12 cellular contexts compared by ENCODE assay signal in the genomic region with DNA sequence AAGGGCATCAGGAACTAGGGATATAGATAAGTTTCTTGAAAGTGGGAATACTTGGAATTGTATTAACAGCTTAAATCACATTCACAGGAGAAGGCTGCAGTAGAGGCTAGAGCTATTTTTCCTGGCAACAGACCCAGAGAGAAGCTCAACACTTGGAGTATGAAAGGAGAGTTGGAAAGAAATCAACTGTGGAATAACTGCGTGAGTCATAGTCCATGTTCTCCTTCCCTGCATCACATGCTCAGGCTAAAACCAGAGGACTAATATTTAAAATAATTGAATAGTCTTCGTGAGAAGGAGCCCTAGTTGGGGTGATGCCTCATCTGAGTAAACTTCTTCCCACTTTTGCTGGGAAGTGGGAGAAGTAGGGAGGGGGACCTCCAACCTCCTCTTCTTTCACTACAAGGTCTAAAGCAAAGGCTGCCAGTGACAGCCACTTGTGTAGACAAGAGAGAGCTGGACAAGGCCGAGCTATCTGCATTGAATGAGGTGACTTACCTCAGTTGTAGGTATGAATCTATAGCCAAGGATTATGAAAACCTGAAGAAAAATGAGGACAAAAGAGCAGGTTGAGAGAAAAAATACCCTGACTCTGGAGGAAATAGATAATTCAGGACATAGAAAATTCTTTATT. TPM values are rescaled to one million over a fixed set of nuclear protein-coding genes. Genes with fewer than 3 reads are reported as not detected.
DNase-seq lines count a peak whose midpoint lies in the region; ATAC-seq and TF ChIP-seq lines count a peak whose summit lies in the region.
"Had no signal": no experiment of that assay in that cellular context is flagged by ENCODE, and none has a peak within 500 bp of the region (broad histone marks: within the 10 kb centered on the region; RNA-seq: fewer than 3 reads in every experiment).

No MANE protein-coding gene starts in this region.

- no peak for TF ChIP-seq CTCF in neural progenitor cell (IDR thresholded peaks at IDR 0.05)

- H3K27ac Mint-ChIP-seq in neural progenitor cell = no peak overlapping the region
- H3K27ac Mint-ChIP-seq in naive thymus-derived CD4-positive, alpha-beta T cell = peak overlapping the region in 1 of 9 donors; percentile 10
- H3K27ac Mint-ChIP-seq: activated T-helper 17 cell treated with anti-CD3 and anti-CD28 coated beads, Interleukin-2, amount 50 U/mL, for 72 hours had no signal

- no peaks in the 10 kb centered on the region for H3K36me3 ChIP-seq in rectal smooth muscle tissue (ENCODE audit: control insufficient read depth, insufficient read depth, low read length)
- no peaks in the 10 kb centered on the region for H3K36me3 ChIP-seq in neural progenitor cell
- no peaks in the 10 kb centered on the region for H3K36me3 ChIP-seq in naive thymus-derived CD4-positive, alpha-beta T cell (ENCODE audit: control insufficient read depth in 2 of 3, insufficient read depth in 3 of 3, low read length in 3 of 3)

- POLR2A ChIA-PET in naive thymus-derived CD4-positive, alpha-beta T cell (lab: Charles Lee) = no interaction called here

- DNase-seq in Daoy (ENCODE audit: low read depth) (peak; percentile 81), amniotic stem cell (lab: John Stamatoyannopoulos, UW) (peak; percentile 60), glomerular endothelial cell (ENCODE audit: extremely low read depth, low read depth, low spot score) (peak; percentile 39), neural progenitor cell (ENCODE audit: low spot score) (no peak)
- no peak for DNase-seq in naive thymus-derived CD4-positive, alpha-beta T cell
- DNase-seq: Calu3, NCI-H1092 treated with DMSO at 0.1 percent for 48 hours, T-cell had no signal

- H4K20me1 ChIP-seq in neural progenitor cell (ENCODE audit: low read depth) = no peaks in the 10 kb centered on the region

- no peaks in the 10 kb centered on the region for H3K9me3 ChIP-seq in neural progenitor cell (ENCODE audit: low read depth)
- no peaks in the 10 kb centered on the region for H3K9me3 ChIP-seq in naive thymus-derived CD4-positive, alpha-beta T cell (ENCODE audit: control insufficient read depth in 2 of 3, low read length in 3 of 3)

- peaks cover 3% of the 10 kb centered on the region for H3K27me3 Mint-ChIP-seq in neural progenitor cell (ENCODE audit: insufficient read depth, low read depth)
- peaks cover 0 to 17% (median 0%) of the 10 kb centered on the region in 5 donors for H3K27me3 Mint-ChIP-seq in naive thymus-derived CD4-positive, alpha-beta T cell
- H3K27me3 Mint-ChIP-seq: activated T-helper 17 cell treated with anti-CD3 and anti-CD28 coated beads, Interleukin-2, amount 50 U/mL, for 72 hours; T-cell had no signal

- intact Hi-C loops in naive thymus-derived CD4-positive, alpha-beta T cell (cut with micrococcal nuclease) = no loop called here

- H3K9me3 Mint-ChIP-seq in neural progenitor cell = no peaks in the 10 kb centered on the region
- H3K9me3 Mint-ChIP-seq in naive thymus-derived CD4-positive, alpha-beta T cell = peaks cover 0 to 5% (median 0%) of the 10 kb centered on the region in 11 donors
- H3K9me3 Mint-ChIP-seq: activated T-helper 17 cell treated with anti-CD3 and anti-CD28 coated beads, Interleukin-2, amount 50 U/mL, for 72 hours; T-cell had no signal

- no peaks in the 10 kb centered on the region for H3K79me2 ChIP-seq in neural progenitor cell (ENCODE audit: low read depth)

- CTCF ChIA-PET in naive thymus-derived CD4-positive, alpha-beta T cell (lab: Charles Lee) = interaction anchor here (0.6 kb wide), 1 partner anchor 309 kb away, joined by 8 read pairs; no protein-coding TSS in a partner anchor

- H3K4me3 ChIP-seq in rectal smooth muscle tissue (ENCODE audit: low read length) = no peak overlapping the region
- H3K4me3 ChIP-seq in neural progenitor cell = no peak overlapping the region
- H3K4me3 ChIP-seq in naive thymus-derived CD4-positive, alpha-beta T cell (ENCODE audit: low read length) = no peak overlapping the region

- H3K27me3 ChIP-seq in rectal smooth muscle tissue (ENCODE audit: control insufficient read depth, insufficient read depth, low read length) (no peaks in the 10 kb centered on the region), neural progenitor cell (no peaks in the 10 kb centered on the region)
- no peaks in the 10 kb centered on the region for H3K27me3 ChIP-seq in naive thymus-derived CD4-positive, alpha-beta T cell (ENCODE audit: control insufficient read depth in 2 of 2, insufficient read depth in 2 of 2, low read length in 2 of 2)

- H3K27ac ChIP-seq in rectal smooth muscle tissue (ENCODE audit: low read depth, low read length) (peak overlapping the region; percentile 82), neural progenitor cell (no peak overlapping the region)
- no peak overlapping the region for H3K27ac ChIP-seq in naive thymus-derived CD4-positive, alpha-beta T cell (ENCODE audit: low read depth, low read length)

- H3F3A ChIP-seq in neural progenitor cell (ENCODE audit: low read depth) = no peaks in the 10 kb centered on the region

- H3K4me3 Mint-ChIP-seq in neural progenitor cell = no peak overlapping the region
- H3K4me3 Mint-ChIP-seq in naive thymus-derived CD4-positive, alpha-beta T cell = no peak overlapping the region
- H3K4me3 Mint-ChIP-seq: activated T-helper 17 cell treated with anti-CD3 and anti-CD28 coated beads, Interleukin-2, amount 50 U/mL, for 72 hours; T-cell had no signal

- peaks cover 2% of the 10 kb centered on the region for H3K36me3 Mint-ChIP-seq in neural progenitor cell
- H3K36me3 Mint-ChIP-seq in naive thymus-derived CD4-positive, alpha-beta T cell = peaks cover 4 to 44% (median 31%) of the 10 kb centered on the region in 5 donors

- H3K4me1 ChIP-seq in rectal smooth muscle tissue (ENCODE audit: control insufficient read depth, insufficient read depth, low read length) (peaks cover 18% of the 10 kb centered on the region), neural progenitor cell (no peaks in the 10 kb centered on the region)
- H3K4me1 ChIP-seq in naive thymus-derived CD4-positive, alpha-beta T cell (ENCODE audit: control insufficient read depth in 2 of 2, insufficient read depth in 2 of 2, low read length in 2 of 2) = peaks cover 0 to 10% of the 10 kb centered on the region in 2 donors

- no peaks in the 10 kb centered on the region for H3K4me1 Mint-ChIP-seq in neural progenitor cell
- H3K4me1 Mint-ChIP-seq in naive thymus-derived CD4-positive, alpha-beta T cell = peaks cover 7 to 26% (median 24%) of the 10 kb centered on the region in 7 donors

- no peak overlapping the region for H3K4me2 ChIP-seq in neural progenitor cell

- ATAC-seq in naive thymus-derived CD4-positive, alpha-beta T cell = no peak
- ATAC-seq in GM18861 (IDR thresholded peaks at IDR 0.05; ENCODE audit: unreplicated experiment) = no peak
- ATAC-seq in GM21786 (IDR thresholded peaks at IDR 0.05; ENCODE audit: unreplicated experiment) = no peak
- ATAC-seq: activated T-helper 17 cell treated with anti-CD3 and anti-CD28 coated beads, Interleukin-2, amount 50 U/mL, for 72 hours; T-cell had no signal

- no peak overlapping the region for H2AFZ ChIP-seq in neural progenitor cell (replicated peaks)

- H3K9ac ChIP-seq in rectal smooth muscle tissue (ENCODE audit: low read length) = no peak overlapping the region
- no peak overlapping the region for H3K9ac ChIP-seq in neural progenitor cell

RNA-seq across cellular contexts. Expression of gene DYRK2, which starts 32.7 kb away (rescaled TPM):
- 15.6 and 31.3 TPM in 2 replicates for total RNA-seq in Daoy (2014; rRNA removed; shearing (Covaris generic))
- total RNA-seq in glomerular endothelial cell = 21.3 and 22.3 TPM in 2 replicates
- 29.6 and 34.2 TPM in 2 replicates for total RNA-seq in neural progenitor cell (ENCODE audit: low replicate concordance)
- total RNA-seq in naive thymus-derived CD4-positive, alpha-beta T cell = 100 to 1,000 TPM in 3 of 5 experiments, 10 to 100 TPM in 2; 55.3 to 157 (median 119) TPM
- 10 to 100 TPM; 60.9 to 98.1 TPM for polyA plus RNA-seq in naive thymus-derived CD4-positive, alpha-beta T cell

Comparison
In these comparisons a context has a peak if more than half of its experiments do, and no peak if none do; other contexts are left out.
1. DNase-seq: peak in Daoy (single experiment), amniotic stem cell (single experiment) and glomerular endothelial cell (single experiment); none in neural progenitor cell (single experiment) and naive thymus-derived CD4-positive, alpha-beta T cell (0 of 9).